ENCODE assay signal across 9 cellular contexts in the genomic region with DNA sequence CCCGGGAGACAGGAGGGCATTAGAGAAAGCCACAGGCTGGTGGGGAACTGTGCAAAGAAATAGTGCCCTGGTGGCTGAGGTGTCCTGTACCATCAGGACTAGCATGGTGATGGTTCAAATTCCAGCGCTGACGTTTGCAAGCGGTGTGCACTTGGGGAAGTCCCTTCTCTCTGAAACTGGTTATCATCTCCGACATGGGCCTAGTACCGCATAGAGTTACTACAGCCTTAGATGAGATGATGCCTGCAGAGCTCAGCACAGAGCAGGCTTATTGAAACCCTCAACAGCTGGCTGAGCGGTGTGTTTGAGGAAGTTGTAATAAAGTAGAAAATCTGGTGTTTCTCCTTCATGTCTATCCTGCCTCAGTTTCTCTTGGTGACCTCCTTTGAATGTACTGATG.
"Had no signal": no experiment of that assay in that cellular context is flagged by ENCODE, and none has a peak within 500 bp of the region (broad histone marks: within the 10 kb centered on the region; RNA-seq: fewer than 3 reads in every experiment).

No MANE protein-coding gene starts in this region.

- ATAC-seq: GM23338, HCT116, K562 had no signal

- H3K36me3 ChIP-seq: HAP-1 had no signal

- H3K4me3 ChIP-seq: GM23338, HAP-1, K562 had no signal

- DNase-seq: H7, HFFc6, IMR-90, KG1 had no signal

- H3K4me3 Mint-ChIP-seq: GM23338, HFFc6 had no signal

- H3K27ac Mint-ChIP-seq: GM23338, HFFc6 had no signal

- H3K9me3 ChIP-seq: HAP-1 had no signal

- H3K4me1 ChIP-seq: HAP-1 had no signal

- FAIRE-seq: HTR-8/SVneo, K562 had no signal

- H2AFZ ChIP-seq: GM23338 had no signal

- H3K4me2 ChIP-seq: GM23338 had no signal
